ENCODE assay signal across 8 cellular contexts in genomic region chr6:93416575-93417420, GRCh38. TPM values are rescaled to one million over a fixed set of nuclear protein-coding genes. Genes with fewer than 3 reads are reported as not detected.
DNase-seq lines count a peak whose midpoint lies in the region; ATAC-seq and TF ChIP-seq lines count a peak whose summit lies in the region.

No MANE protein-coding gene starts in this region.

- no peak for TF ChIP-seq CTCF in ascending aorta (IDR thresholded peaks at IDR 0.05)

- peak; percentile 26 for ATAC-seq in stimulated activated effector memory CD8-positive, alpha-beta T cell treated with anti-CD3 and anti-CD28 coated beads, Interleukin-12 subunit alpha, Interleukin-12 subunit beta, amount 100 ng/mL, for 72 hours
- no peak for ATAC-seq in HG03039 (IDR thresholded peaks at IDR 0.05; ENCODE audit: unreplicated experiment)
- ATAC-seq in GM18907 (IDR thresholded peaks at IDR 0.05; ENCODE audit: unreplicated experiment): no peak
- ATAC-seq in GM18867 (IDR thresholded peaks at IDR 0.05; ENCODE audit: unreplicated experiment): no peak

- DNase-seq in ELF-1 (ENCODE audit: low read depth, low spot score) (peak; percentile 68), NCI-H1694 (lab: John Stamatoyannopoulos, UW) (peak; percentile 57), ascending aorta (ENCODE audit: low spot score in 2 of 2) (peak in 1 of 2 donors; percentile 60), iPS-NIHi11 (ENCODE audit: low spot score) (peak; percentile 43)
- DNase-seq in stimulated activated effector memory CD8-positive, alpha-beta T cell treated with anti-CD3 and anti-CD28 coated beads, Interleukin-12 subunit alpha, Interleukin-12 subunit beta, amount 100 ng/mL, for 72 hours (ENCODE audit: low spot score in 2 of 2): no peak

- H3K27ac ChIP-seq in ascending aorta: no peak overlapping the region

- H3K36me3 Mint-ChIP-seq in stimulated activated effector memory CD8-positive, alpha-beta T cell treated with anti-CD3 and anti-CD28 coated beads, Interleukin-12 subunit alpha, Interleukin-12 subunit beta, amount 100 ng/mL, for 72 hours: no peaks in the 10 kb centered on the region

- H3K27me3 ChIP-seq in ascending aorta: peaks cover 7% of the 10 kb centered on the region

- peaks cover 9 to 13% of the 10 kb centered on the region in 2 donors for H3K4me1 ChIP-seq in ascending aorta

- H3K9me3 ChIP-seq in ascending aorta: no peaks in the 10 kb centered on the region

- peak overlapping the region; percentile 25 for H3K4me3 Mint-ChIP-seq in stimulated activated effector memory CD8-positive, alpha-beta T cell treated with anti-CD3 and anti-CD28 coated beads, Interleukin-12 subunit alpha, Interleukin-12 subunit beta, amount 100 ng/mL, for 72 hours

- H3K4me3 ChIP-seq in ascending aorta: peak overlapping the region; percentile 51 to 67

- no peaks in the 10 kb centered on the region for H3K36me3 ChIP-seq in ascending aorta

- intact Hi-C loops in ascending aorta (cut with DNase I): no loop called here

- H3K9me3 Mint-ChIP-seq in stimulated activated effector memory CD8-positive, alpha-beta T cell treated with anti-CD3 and anti-CD28 coated beads, Interleukin-12 subunit alpha, Interleukin-12 subunit beta, amount 100 ng/mL, for 72 hours: no peaks in the 10 kb centered on the region

- no peaks in the 10 kb centered on the region for H3K4me1 Mint-ChIP-seq in stimulated activated effector memory CD8-positive, alpha-beta T cell treated with anti-CD3 and anti-CD28 coated beads, Interleukin-12 subunit alpha, Interleukin-12 subunit beta, amount 100 ng/mL, for 72 hours

- H3K27ac Mint-ChIP-seq in stimulated activated effector memory CD8-positive, alpha-beta T cell treated with anti-CD3 and anti-CD28 coated beads, Interleukin-12 subunit alpha, Interleukin-12 subunit beta, amount 100 ng/mL, for 72 hours: no peak overlapping the region

RNA-seq across cellular contexts. Expression of gene EPHA7, which starts 2.6 kb away (rescaled TPM):
- 0.43 TPM for total RNA-seq in ascending aorta

Comparison
In these comparisons a context has a peak if more than half of its experiments do, and no peak if none do; other contexts are left out.
1. DNase-seq: peak in ELF-1 (single experiment), NCI-H1694 (single experiment) and iPS-NIHi11 (single experiment); none in stimulated activated effector memory CD8-positive, alpha-beta T cell treated with anti-CD3 and anti-CD28 coated beads, Interleukin-12 subunit alpha, Interleukin-12 subunit beta, amount 100 ng/mL, for 72 hours (0 of 2).